In genomic region chr19:48616491-48617056, GRCh38 we compare ENCODE assay signal across 1 cellular context.
TF ChIP-seq lines count a peak whose summit lies in the region.

No MANE protein-coding gene starts in this region.

TF ChIP-seq in GM12878, 131 proteins besides CTCF, POLR2A, EP300 and RAD21:
- TF ChIP-seq, protein P1, sequence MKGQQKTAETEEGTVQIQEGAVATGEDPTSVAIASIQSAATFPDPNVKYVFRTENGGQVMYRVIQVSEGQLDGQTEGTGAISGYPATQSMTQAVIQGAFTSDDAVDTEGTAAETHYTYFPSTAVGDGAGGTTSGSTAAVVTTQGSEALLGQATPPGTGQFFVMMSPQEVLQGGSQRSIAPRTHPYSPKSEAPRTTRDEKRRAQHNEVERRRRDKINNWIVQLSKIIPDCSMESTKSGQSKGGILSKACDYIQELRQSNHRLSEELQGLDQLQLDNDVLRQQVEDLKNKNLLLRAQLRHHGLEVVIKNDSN (IDR thresholded peaks at IDR 0.05; ENCODE audit: borderline replicate concordance, extremely low read length, insufficient read depth, low read depth, low read length) = no peak
- TF ChIP-seq IKZF1 (conservative IDR thresholded peaks at IDR 0.05) (no peak), POLR2AphosphoS5 (IDR thresholded peaks at IDR 0.05; ENCODE audit: low read length) (peak; percentile 13; the same call in 1 of the 2 replicates)
